In the genomic region with DNA sequence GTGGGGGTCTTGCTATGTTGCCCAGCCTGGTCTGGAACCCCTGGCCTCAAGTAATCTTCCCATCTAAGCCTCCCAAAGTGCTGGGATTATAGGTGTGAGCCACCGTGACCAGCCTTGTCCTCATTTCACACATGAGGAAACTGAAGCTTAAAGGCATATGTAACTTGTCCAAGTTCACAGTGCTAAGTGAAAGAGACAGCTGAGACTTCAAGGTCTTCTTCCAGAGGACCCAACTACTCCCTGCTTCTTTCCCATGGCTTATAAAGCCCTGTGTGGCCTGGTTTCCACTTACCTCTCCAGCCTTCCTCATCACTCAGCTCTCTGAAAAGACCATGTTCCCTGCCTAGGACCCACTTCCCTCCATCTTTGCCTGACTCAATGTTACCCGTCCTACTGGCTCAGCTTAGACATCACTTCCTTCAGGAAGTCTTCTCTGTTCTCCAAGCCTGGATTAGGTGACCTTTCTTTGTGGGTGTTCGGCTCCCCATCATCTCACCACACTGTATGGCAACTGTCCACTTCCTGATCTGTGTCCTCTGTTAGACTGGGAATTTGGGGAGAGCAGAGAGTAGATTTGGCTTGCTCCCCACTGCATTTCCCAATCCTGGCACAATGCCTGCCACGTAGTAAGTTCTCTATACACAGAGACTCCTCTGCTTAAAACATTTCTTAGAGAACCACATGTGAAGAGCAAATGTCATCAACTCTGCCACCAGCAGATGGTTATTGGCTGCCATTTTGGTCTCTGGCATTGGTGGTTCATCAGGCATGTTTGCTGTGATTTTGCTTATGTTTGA, we compare ENCODE assay signal across 23 cellular contexts. TPM values are rescaled to one million over a fixed set of nuclear protein-coding genes. Genes with fewer than 3 reads are reported as not detected.
DNase-seq lines count a peak whose midpoint lies in the region; ATAC-seq and TF ChIP-seq lines count a peak whose summit lies in the region.
"Had no signal": no experiment of that assay in that cellular context is flagged by ENCODE, and none has a peak within 500 bp of the region (broad histone marks: within the 10 kb centered on the region; RNA-seq: fewer than 3 reads in every experiment).

No MANE protein-coding gene starts in this region.

- TF ChIP-seq EP300 in stomach (IDR thresholded peaks at IDR 0.05), result no peak

- H3K4me1 Mint-ChIP-seq in MCF 10A (ENCODE audit: insufficient read depth, unreplicated experiment), result peaks cover under 1% of the 10 kb centered on the region
- peaks cover 7% of the 10 kb centered on the region for H3K4me1 Mint-ChIP-seq in stimulated activated effector memory CD8-positive, alpha-beta T cell treated with anti-CD3 and anti-CD28 coated beads, Interleukin-12 subunit alpha, Interleukin-12 subunit beta, amount 100 ng/mL, for 72 hours

- H3K27ac ChIP-seq in breast epithelium (no peak overlapping the region), thyroid gland (no peak overlapping the region), stomach (no peak overlapping the region)
- H3K27ac ChIP-seq: 22Rv1, colonic mucosa, left lung had no signal

- TF ChIP-seq POLR2A in breast epithelium (IDR thresholded peaks at IDR 0.05) (no peak), thyroid gland (IDR thresholded peaks at IDR 0.05) (no peak), stomach (IDR thresholded peaks at IDR 0.05) (no peak)

- TF ChIP-seq CTCF in MCF 10A (IDR thresholded peaks at IDR 0.05; ENCODE audit: unreplicated experiment) (no peak), breast epithelium (IDR thresholded peaks at IDR 0.05) (no peak), fibroblast of mammary gland (conservative IDR thresholded peaks at IDR 0.05; ENCODE audit: control insufficient read depth, insufficient read depth, low read depth, low read length) (no peak), thyroid gland (IDR thresholded peaks at IDR 0.05) (no peak), stomach (IDR thresholded peaks at IDR 0.05) (no peak)

- no peak for ATAC-seq in stimulated activated effector memory CD8-positive, alpha-beta T cell treated with anti-CD3 and anti-CD28 coated beads, Interleukin-12 subunit alpha, Interleukin-12 subunit beta, amount 100 ng/mL, for 72 hours
- ATAC-seq: activated CD4-positive, CD25-positive, alpha-beta regulatory T cell treated with anti-CD3 and anti-CD28 coated beads, Interleukin-2, amount 50 U/mL, for 24 hours; left lung; natural killer cell had no signal

- POLR2A ChIA-PET in MCF 10A (lab: Yijun Ruan, JAX), result interaction anchor here (1.1 kb wide), 1 partner anchor 271 kb away, joined by 3 read pairs; no protein-coding TSS in a partner anchor

- no peaks in the 10 kb centered on the region for H3K27me3 Mint-ChIP-seq in MCF 10A (ENCODE audit: insufficient read depth, unreplicated experiment)

- H3K36me3 ChIP-seq in breast epithelium, result no peaks in the 10 kb centered on the region
- no peaks in the 10 kb centered on the region for H3K36me3 ChIP-seq in thyroid gland
- no peaks in the 10 kb centered on the region for H3K36me3 ChIP-seq in stomach
- H3K36me3 ChIP-seq: colonic mucosa, left lung had no signal

- no peaks in the 10 kb centered on the region for H3K4me1 ChIP-seq in breast epithelium
- H3K4me1 ChIP-seq in thyroid gland, result no peaks in the 10 kb centered on the region
- peaks cover 0 to 3% (median 0%) of the 10 kb centered on the region in 4 donors for H3K4me1 ChIP-seq in stomach
- H3K4me1 ChIP-seq: colonic mucosa, left lung had no signal

- intact Hi-C loops in MCF 10A (cut with micrococcal nuclease) (loop anchor here (5.0 kb wide), 1 partner anchor 1073 kb away; no protein-coding TSS in a partner anchor), breast epithelium (cut with DNase I; ENCODE audit: low total_unique reads) (no loop called here), thyroid gland (cut with DNase I) (loop anchor here (10.0 kb wide), 1 partner anchor 265 kb away; no protein-coding TSS in a partner anchor), stomach (cut with DNase I; ENCODE audit: low total_unique reads) (no loop called here)

- DNase-seq in MCF 10A (ENCODE audit: unreplicated experiment) (peak; percentile 73), breast epithelium (ENCODE audit: low spot score in 2 of 2) (no peak), SK-N-DZ (ENCODE audit: low spot score) (peak; percentile 38), fibroblast of mammary gland (ENCODE audit: low read depth) (peak; percentile 65), putamen (ENCODE audit: low spot score) (no peak), thyroid gland (no peak), stomach (no peak)
- DNase-seq in stimulated activated effector memory CD8-positive, alpha-beta T cell treated with anti-CD3 and anti-CD28 coated beads, Interleukin-12 subunit alpha, Interleukin-12 subunit beta, amount 100 ng/mL, for 72 hours (ENCODE audit: low spot score in 2 of 2), result no peak
- DNase-seq: activated gamma-delta T cell; colonic mucosa; KBM-7; left lung; natural killer cell; NCI-H146; NCI-H524; NK-92 treated with Interleukin-12 subunit alpha and Interleukin-12 subunit beta, amount 100 ng/mL, for 24 hours; retina; stimulated activated CD4-positive, alpha-beta T cell treated with anti-CD3 and anti-CD28 coated beads, Interleukin-12 subunit alpha, Interleukin-12 subunit beta, amount 100 ng/mL, for 4 hours; stimulated activated CD4-positive, alpha-beta T cell treated with anti-CD3 and anti-CD28 coated beads, Interleukin-4, amount 100 ng/mL, for 4 hours; stimulated activated naive CD4-positive, alpha-beta T cell treated with Interleukin-2 at 50 U/mL for 16 hours; T-helper 1 cell had no signal

- no peaks in the 10 kb centered on the region for H3K9me3 Mint-ChIP-seq in MCF 10A (ENCODE audit: unreplicated experiment)
- H3K9me3 Mint-ChIP-seq in stimulated activated effector memory CD8-positive, alpha-beta T cell treated with anti-CD3 and anti-CD28 coated beads, Interleukin-12 subunit alpha, Interleukin-12 subunit beta, amount 100 ng/mL, for 72 hours, result no peaks in the 10 kb centered on the region
- H3K9me3 Mint-ChIP-seq: natural killer cell had no signal

- no peaks in the 10 kb centered on the region for H3K9me3 ChIP-seq in breast epithelium
- H3K9me3 ChIP-seq in thyroid gland, result no peaks in the 10 kb centered on the region
- no peaks in the 10 kb centered on the region for H3K9me3 ChIP-seq in stomach
- H3K9me3 ChIP-seq: colonic mucosa, left lung had no signal

- no peaks in the 10 kb centered on the region for H3K27me3 ChIP-seq in breast epithelium
- no peaks in the 10 kb centered on the region for H3K27me3 ChIP-seq in thyroid gland
- no peaks in the 10 kb centered on the region for H3K27me3 ChIP-seq in stomach
- H3K27me3 ChIP-seq: colonic mucosa, left lung had no signal

- 58 to 67% methylated on average over 4 of the region's 4 CpGs for WGBS in thyroid gland, 2 donors
- 48 to 63% (median 59%) methylated on average over 4 of the region's 4 CpGs for WGBS in stomach, 5 donors

- CTCF ChIA-PET in MCF 10A (lab: Yijun Ruan, JAX), result interaction anchor here (0.6 to 2.5 kb wide), 8 partner anchors 13 to 271 kb away, joined by 3 to 16 read pairs (median 4); no protein-coding TSS in a partner anchor

- H3K27ac Mint-ChIP-seq in MCF 10A (ENCODE audit: low read depth, unreplicated experiment), result no peak overlapping the region
- H3K27ac Mint-ChIP-seq in stimulated activated effector memory CD8-positive, alpha-beta T cell treated with anti-CD3 and anti-CD28 coated beads, Interleukin-12 subunit alpha, Interleukin-12 subunit beta, amount 100 ng/mL, for 72 hours, result peak overlapping the region; percentile 20

- H3K36me3 Mint-ChIP-seq in MCF 10A (ENCODE audit: insufficient read depth, unreplicated experiment), result no peaks in the 10 kb centered on the region
- H3K36me3 Mint-ChIP-seq in stimulated activated effector memory CD8-positive, alpha-beta T cell treated with anti-CD3 and anti-CD28 coated beads, Interleukin-12 subunit alpha, Interleukin-12 subunit beta, amount 100 ng/mL, for 72 hours, result peaks cover 9% of the 10 kb centered on the region
- H3K36me3 Mint-ChIP-seq: natural killer cell had no signal

- no TSS peak for BruUV-seq in MCF 10A (replicated peaks; lab: Mats Ljungman, UMichigan)

- no peak overlapping the region for H3K4me3 ChIP-seq in breast epithelium
- H3K4me3 ChIP-seq in fibroblast of mammary gland (ENCODE audit: control insufficient read depth, low read depth, low read length), result no peak overlapping the region
- no peak overlapping the region for H3K4me3 ChIP-seq in thyroid gland (replicated peaks in 1 of 3)
- no peak overlapping the region for H3K4me3 ChIP-seq in stomach
- H3K4me3 ChIP-seq: colonic mucosa, left lung had no signal

- H3K4me3 Mint-ChIP-seq in MCF 10A (ENCODE audit: unreplicated experiment), result no peak overlapping the region
- no peak overlapping the region for H3K4me3 Mint-ChIP-seq in stimulated activated effector memory CD8-positive, alpha-beta T cell treated with anti-CD3 and anti-CD28 coated beads, Interleukin-12 subunit alpha, Interleukin-12 subunit beta, amount 100 ng/mL, for 72 hours
- H3K4me3 Mint-ChIP-seq: natural killer cell had no signal

RNA-seq across cellular contexts. Expression of gene LAMP2, which starts 30.4 kb away (rescaled TPM):
- total RNA-seq in MCF 10A (2022) (67.0 and 74.8 TPM in 2 replicates), breast epithelium (100 to 1,000 TPM; 135 to 197 (median 135) TPM), thyroid gland (100 to 1,000 TPM; 189 to 225 (median 205) TPM), stomach (100 to 1,000 TPM in 1 of 5 donors, 10 to 100 TPM in 3, 1 to 10 TPM in 1; 2.6 to 153 (median 35.7) TPM)
- polyA plus RNA-seq in SK-N-DZ (2014; cell fraction: cytosol; rRNA removed), result 25.3 and 27.6 TPM in 2 replicates
- polyA plus RNA-seq in SK-N-DZ (2014; cell fraction: nucleus; rRNA removed), result 10.5 and 12.2 TPM in 2 replicates
- 10 to 100 TPM; 21.8 to 41.5 (median 29.6) TPM for polyA plus RNA-seq in stomach

Comparison
In these comparisons a context has a peak if more than half of its experiments do, and no peak if none do; other contexts are left out.
1. DNase-seq: peak in MCF 10A (single experiment), SK-N-DZ (single experiment) and fibroblast of mammary gland (single experiment); none in breast epithelium (0 of 2), stimulated activated effector memory CD8-positive, alpha-beta T cell treated with anti-CD3 and anti-CD28 coated beads, Interleukin-12 subunit alpha, Interleukin-12 subunit beta, amount 100 ng/mL, for 72 hours (0 of 2), putamen (single experiment), thyroid gland (0 of 2) and stomach (single experiment).
2. intact Hi-C loops: an anchor here in MCF 10A (5.0 kb wide) and thyroid gland (10.0 kb wide); none called in breast epithelium and stomach.